1 cellular context compared by ENCODE assay signal in the genomic region with DNA sequence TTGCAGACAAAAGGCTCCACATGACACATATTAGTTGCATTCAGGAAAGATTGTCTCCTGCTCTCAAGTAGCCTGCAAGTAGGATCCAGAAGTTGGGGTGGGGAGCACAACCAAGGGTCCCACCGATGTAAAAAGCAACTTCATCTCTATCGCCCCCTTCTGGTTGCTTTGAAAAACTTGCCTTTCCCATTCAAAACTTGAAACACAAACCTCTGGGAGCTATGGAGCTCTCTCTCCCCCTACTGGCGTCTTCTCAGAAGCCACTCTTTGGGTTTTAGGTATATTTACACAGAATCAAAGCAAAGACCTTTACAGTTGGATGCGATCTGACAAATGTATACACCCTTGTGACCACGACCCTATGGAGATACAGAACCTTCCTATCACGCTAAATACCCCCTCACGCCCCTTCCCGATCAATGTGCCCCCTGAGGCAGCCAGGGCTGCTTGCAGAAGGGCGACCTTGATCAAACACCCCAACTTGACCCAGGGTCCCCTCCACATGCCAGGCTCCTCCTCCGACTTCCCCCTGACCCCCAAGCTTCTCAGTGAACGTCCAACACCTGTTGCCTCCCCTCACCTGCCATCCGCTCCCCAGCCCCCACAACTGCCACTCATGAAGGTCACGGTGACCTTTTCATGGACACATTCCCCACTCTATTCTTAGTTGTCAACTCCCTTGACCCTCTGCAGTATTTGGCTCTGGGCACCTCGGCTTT.
TF ChIP-seq lines count a peak whose summit lies in the region.

No MANE protein-coding gene starts in this region.

TF ChIP-seq in K562, 482 proteins besides CTCF, POLR2A, EP300 and RAD21 (continued from another document):
- TF ChIP-seq, protein P1, sequence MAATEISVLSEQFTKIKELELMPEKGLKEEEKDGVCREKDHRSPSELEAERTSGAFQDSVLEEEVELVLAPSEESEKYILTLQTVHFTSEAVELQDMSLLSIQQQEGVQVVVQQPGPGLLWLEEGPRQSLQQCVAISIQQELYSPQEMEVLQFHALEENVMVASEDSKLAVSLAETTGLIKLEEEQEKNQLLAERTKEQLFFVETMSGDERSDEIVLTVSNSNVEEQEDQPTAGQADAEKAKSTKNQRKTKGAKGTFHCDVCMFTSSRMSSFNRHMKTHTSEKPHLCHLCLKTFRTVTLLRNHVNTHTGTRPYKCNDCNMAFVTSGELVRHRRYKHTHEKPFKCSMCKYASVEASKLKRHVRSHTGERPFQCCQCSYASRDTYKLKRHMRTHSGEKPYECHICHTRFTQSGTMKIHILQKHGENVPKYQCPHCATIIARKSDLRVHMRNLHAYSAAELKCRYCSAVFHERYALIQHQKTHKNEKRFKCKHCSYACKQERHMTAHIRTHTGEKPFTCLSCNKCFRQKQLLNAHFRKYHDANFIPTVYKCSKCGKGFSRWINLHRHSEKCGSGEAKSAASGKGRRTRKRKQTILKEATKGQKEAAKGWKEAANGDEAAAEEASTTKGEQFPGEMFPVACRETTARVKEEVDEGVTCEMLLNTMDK (IDR thresholded peaks at IDR 0.05; ENCODE audit: borderline replicate concordance, insufficient read depth, low read depth, low read length, poor library complexity, severe bottlenecking): peak; percentile 67
- TF ChIP-seq ZZZ3 (IDR thresholded peaks at IDR 0.05) (no peak), MYNN (IDR thresholded peaks at IDR 0.05) (0 out of 2 replicates have a peak, but pooled peaks have one; percentile 31), MYNN (CRISPR knock-in tag; IDR thresholded peaks at IDR 0.05) (no peak), ZBTB7A (IDR thresholded peaks at IDR 0.05; ENCODE audit: borderline replicate concordance, control insufficient read depth, low read depth, low read length) (peak; percentile 76), NFE2 (IDR thresholded peaks at IDR 0.05; ENCODE audit: low read depth) (peak; percentile 12; the same call in 1 of the 2 replicates)
- TF ChIP-seq, protein P2, sequence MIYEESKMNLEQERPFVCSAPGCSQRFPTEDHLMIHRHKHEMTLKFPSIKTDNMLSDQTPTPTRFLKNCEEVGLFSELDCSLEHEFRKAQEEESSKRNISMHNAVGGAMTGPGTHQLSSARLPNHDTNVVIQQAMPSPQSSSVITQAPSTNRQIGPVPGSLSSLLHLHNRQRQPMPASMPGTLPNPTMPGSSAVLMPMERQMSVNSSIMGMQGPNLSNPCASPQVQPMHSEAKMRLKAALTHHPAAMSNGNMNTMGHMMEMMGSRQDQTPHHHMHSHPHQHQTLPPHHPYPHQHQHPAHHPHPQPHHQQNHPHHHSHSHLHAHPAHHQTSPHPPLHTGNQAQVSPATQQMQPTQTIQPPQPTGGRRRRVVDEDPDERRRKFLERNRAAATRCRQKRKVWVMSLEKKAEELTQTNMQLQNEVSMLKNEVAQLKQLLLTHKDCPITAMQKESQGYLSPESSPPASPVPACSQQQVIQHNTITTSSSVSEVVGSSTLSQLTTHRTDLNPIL (CRISPR knock-in tag; IDR thresholded peaks at IDR 0.05): no peak
TF ChIP-seq in K562: peak in this region for 37.
